ENCODE assay signal across 15 cellular contexts in the genomic region with DNA sequence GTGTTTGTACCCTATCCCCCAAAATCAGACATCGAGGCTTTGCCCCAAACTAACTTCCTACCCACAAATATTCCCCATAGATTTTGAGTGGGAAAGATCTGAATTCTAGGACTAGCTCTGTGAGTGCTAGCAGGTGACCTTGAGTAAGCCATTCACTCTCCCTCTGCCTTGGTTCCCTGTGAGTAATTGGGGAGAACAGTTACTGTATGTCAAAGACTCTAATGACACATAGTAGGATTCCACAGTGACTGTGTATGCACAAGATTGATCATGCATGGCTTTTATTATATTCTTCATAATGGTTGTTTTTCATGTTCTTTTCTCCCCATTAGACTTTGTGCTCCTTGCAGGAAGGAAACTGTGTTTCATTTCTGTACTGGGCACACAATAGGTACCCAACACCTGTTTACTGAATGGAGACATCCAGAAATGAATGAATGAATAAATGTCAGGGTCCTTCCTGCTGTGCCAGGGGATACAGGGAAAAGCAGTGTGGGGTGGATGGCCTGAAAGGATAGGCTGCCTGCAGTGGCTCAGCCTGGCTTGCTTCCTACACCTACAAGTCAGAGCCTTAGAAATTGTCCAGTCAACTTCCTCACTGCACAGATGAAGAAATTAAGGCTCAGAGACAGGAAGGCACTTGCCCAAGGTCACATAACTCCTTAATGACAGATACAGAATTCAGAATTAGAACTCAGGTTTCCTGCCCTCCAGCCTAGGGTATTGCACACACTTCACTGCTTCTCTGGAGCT. TPM values are rescaled to one million over a fixed set of nuclear protein-coding genes. Genes with fewer than 3 reads are reported as not detected.
A peak's percentile ranks its signal among the peaks of the same experiment; 100 is the strongest.
DNase-seq lines count a peak whose midpoint lies in the region; ATAC-seq, FAIRE-seq and TF ChIP-seq lines count a peak whose summit lies in the region.
"Had no signal": no experiment of that assay in that cellular context is flagged by ENCODE, and none has a peak within 500 bp of the region (broad histone marks: within the 10 kb centered on the region; RNA-seq: fewer than 3 reads in every experiment).

No MANE protein-coding gene starts in this region.

- no peak for TF ChIP-seq POLR2A in GM12878 (IDR thresholded peaks at IDR 0.05; ENCODE audit: low read depth, low read length)

- H3K36me3 ChIP-seq in GM12878 (ENCODE audit: control insufficient read depth in 2 of 2, insufficient read depth in 2 of 2, low read length in 1 of 2), result no peaks in the 10 kb centered on the region
- H3K36me3 ChIP-seq in naive thymus-derived CD4-positive, alpha-beta T cell (ENCODE audit: control insufficient read depth in 2 of 3, insufficient read depth in 3 of 3, low read length in 3 of 3), result peaks cover 0 to 4% (median 0%) of the 10 kb centered on the region in 3 experiments
- H3K36me3 ChIP-seq: colonic mucosa had no signal

- H3K79me2 ChIP-seq in GM12878 (ENCODE audit: control insufficient read depth, insufficient read depth, low read length), result peaks cover 12% of the 10 kb centered on the region

- no peak for TF ChIP-seq CTCF in CD4-positive, alpha-beta T cell (IDR thresholded peaks at IDR 0.05)
- no peak for TF ChIP-seq CTCF in GM12878 (IDR thresholded peaks at IDR 0.05 in 2 of 3, conservative IDR thresholded peaks at IDR 0.05 in 1 of 3; ENCODE audit: control insufficient read depth in 2 of 3, extremely low read depth in 1 of 3, insufficient read depth in 1 of 3, low read depth in 3 of 3, low read length in 3 of 3)

- peaks cover 31% of the 10 kb centered on the region for H3K4me1 Mint-ChIP-seq in CD4-positive, alpha-beta T cell (ENCODE audit: low read depth)
- peaks cover 7 to 34% (median 20%) of the 10 kb centered on the region in 7 donors for H3K4me1 Mint-ChIP-seq in naive thymus-derived CD4-positive, alpha-beta T cell

- in situ Hi-C loops in GM12878 (cut with MboI), result loop anchor here (5.0 kb wide), 1 partner anchor 68 kb away; no protein-coding TSS in a partner anchor

- intact Hi-C loops in CD4-positive, alpha-beta T cell (cut with DNase I, micrococcal nuclease), result loop anchor here (1.0 to 10.0 kb wide), 5 partner anchors 35 to 695 kb away; a partner anchor contains a TSS
- intact Hi-C loops in GM12878 (cut with micrococcal nuclease; ENCODE audit: unreplicated experiment), result loop anchor here (2.0 kb wide), 2 partner anchors 35 to 187 kb away; no protein-coding TSS in a partner anchor
- intact Hi-C loops in naive thymus-derived CD4-positive, alpha-beta T cell (cut with micrococcal nuclease), result loop anchor here in 1 of 2 donors (2.0 kb wide), 2 partner anchors 43 to 187 kb away; a partner anchor contains a TSS

- no peak overlapping the region for H3K27ac ChIP-seq in CD4-positive, alpha-beta T cell (ENCODE audit: low read depth, low read length)
- no peak overlapping the region for H3K27ac ChIP-seq in GM12878 (ENCODE audit: control insufficient read depth, insufficient read depth)
- H3K27ac ChIP-seq in naive thymus-derived CD4-positive, alpha-beta T cell (ENCODE audit: low read depth, low read length), result no peak overlapping the region
- H3K27ac ChIP-seq: colonic mucosa had no signal

- POLR2A ChIA-PET in CD4-positive, alpha-beta T cell (lab: Charles Lee), result interaction anchor here (1.3 to 2.1 kb wide), 3 partner anchors 22 to 45 kb away, joined by 4 to 9 read pairs (median 6); a partner anchor contains a TSS
- POLR2A ChIA-PET in GM12878 (lab: Charles Lee), result no interaction called here
- POLR2A ChIA-PET in naive thymus-derived CD4-positive, alpha-beta T cell (lab: Charles Lee), result interaction anchor here (1.6 kb wide), 1 partner anchor 12 kb away, joined by 8 read pairs; a partner anchor contains a TSS

- no TSS peak for BruUV-seq in GM12878 (replicated peaks; lab: Mats Ljungman, UMichigan)

- FAIRE-seq in G401.6 (lab: Jason Lieb, UNC), result peak; percentile 13
- FAIRE-seq in GM12878 (lab: Jason Lieb, UNC), result peak; percentile 31
- FAIRE-seq: GM12891, islet of Langerhans had no signal

- peaks cover 56% of the 10 kb centered on the region for H3K27me3 Mint-ChIP-seq in CD4-positive, alpha-beta T cell
- H3K27me3 Mint-ChIP-seq in naive thymus-derived CD4-positive, alpha-beta T cell, result peaks cover 40 to 53% (median 47%) of the 10 kb centered on the region in 5 donors

- RAD21 ChIA-PET in GM12878 (lab: Charles Lee; ENCODE audit: unreplicated experiment), result interaction anchor here (0.7 to 4.2 kb wide), 11 partner anchors 25 to 186 kb away, joined by 3 to 36 read pairs (median 5); no protein-coding TSS in a partner anchor

- H4K20me1 ChIP-seq in GM12878 (ENCODE audit: control insufficient read depth, insufficient read depth), result no peaks in the 10 kb centered on the region

- no peaks in the 10 kb centered on the region for H3K9me3 Mint-ChIP-seq in CD4-positive, alpha-beta T cell
- no peaks in the 10 kb centered on the region for H3K9me3 Mint-ChIP-seq in naive thymus-derived CD4-positive, alpha-beta T cell

- no peak for DNase-seq in CD4-positive, alpha-beta T cell
- DNase-seq in GM12878 (ENCODE audit: low read depth, low spot score) (no peak), NCI-H146 (lab: John Stamatoyannopoulos, UW) (no peak)
- no peak for DNase-seq in naive thymus-derived CD4-positive, alpha-beta T cell
- DNase-seq in activated CD8-positive, alpha-beta memory T cell treated with anti-CD3 and anti-CD28 coated beads for 24 hours, result no peak
- DNase-seq: activated effector memory CD4-positive, alpha-beta T cell treated with Interleukin-2 at 50 U/mL for 16 hours; colonic mucosa; trophoblast cell had no signal

- no peak overlapping the region for H3K9ac ChIP-seq in GM12878 (ENCODE audit: control insufficient read depth, insufficient read depth, low read length)

- H2AFZ ChIP-seq in GM12878 (ENCODE audit: control insufficient read depth, low read depth, low read length), result no peak overlapping the region

- no peaks in the 10 kb centered on the region for H3K9me3 ChIP-seq in CD4-positive, alpha-beta T cell (ENCODE audit: control insufficient read depth, low read length)
- no peaks in the 10 kb centered on the region for H3K9me3 ChIP-seq in GM12878 (replicated peaks; ENCODE audit: control insufficient read depth, insufficient read depth, low read length)
- H3K9me3 ChIP-seq in naive thymus-derived CD4-positive, alpha-beta T cell (ENCODE audit: control insufficient read depth in 2 of 3, low read length in 3 of 3), result no peaks in the 10 kb centered on the region
- H3K9me3 ChIP-seq: colonic mucosa had no signal

- no peak overlapping the region for H3K27ac Mint-ChIP-seq in CD4-positive, alpha-beta T cell
- H3K27ac Mint-ChIP-seq in naive thymus-derived CD4-positive, alpha-beta T cell, result no peak overlapping the region

- WGBS in GM12878 (ENCODE audit: insufficient coverage, insufficient replicate concordance, low lambda C conversion rate, missing lambda C conversion rate), result 0% methylated on average over 1 of the region's 1 CpG

- no peak overlapping the region for H3K4me2 ChIP-seq in GM12878 (ENCODE audit: control insufficient read depth, insufficient read depth)

- no peak overlapping the region for H3K4me3 ChIP-seq in GM12878
- no peak overlapping the region for H3K4me3 ChIP-seq in naive thymus-derived CD4-positive, alpha-beta T cell (ENCODE audit: low read length)
- H3K4me3 ChIP-seq: colonic mucosa had no signal

- H3K27me3 ChIP-seq in CD4-positive, alpha-beta T cell (ENCODE audit: control insufficient read depth, insufficient read depth, low read length), result peaks cover 55% of the 10 kb centered on the region
- H3K27me3 ChIP-seq in GM12878 (replicated peaks in 1 of 2; ENCODE audit: control insufficient read depth in 2 of 2, insufficient read depth in 2 of 2, low read length in 1 of 2), result peaks cover 4 to 15% of the 10 kb centered on the region in 2 experiments; a peak in 3 of 4 replicates
- peaks cover 0 to 20% of the 10 kb centered on the region in 2 donors for H3K27me3 ChIP-seq in naive thymus-derived CD4-positive, alpha-beta T cell (ENCODE audit: control insufficient read depth in 2 of 2, insufficient read depth in 2 of 2, low read length in 2 of 2)

- ATAC-seq in CD4-positive, alpha-beta T cell (ENCODE audit: poor library complexity), result no peak
- ATAC-seq in GM12878 (no peak), HG03095 (IDR thresholded peaks at IDR 0.05; ENCODE audit: unreplicated experiment) (no peak), HG03045 (IDR thresholded peaks at IDR 0.05; ENCODE audit: unreplicated experiment) (no peak)
- ATAC-seq in naive thymus-derived CD4-positive, alpha-beta T cell, result no peak

- peaks cover 22% of the 10 kb centered on the region for H3K4me1 ChIP-seq in GM12878 (ENCODE audit: control insufficient read depth, insufficient read depth, low read length)
- H3K4me1 ChIP-seq in naive thymus-derived CD4-positive, alpha-beta T cell (ENCODE audit: control insufficient read depth in 2 of 2, insufficient read depth in 2 of 2, low read length in 2 of 2), result peaks cover 8% of the 10 kb centered on the region in 2 donors
- H3K4me1 ChIP-seq: colonic mucosa had no signal

- H3K36me3 Mint-ChIP-seq in CD4-positive, alpha-beta T cell (ENCODE audit: low read depth), result peaks cover 10% of the 10 kb centered on the region
- peaks cover 0 to 3% (median 0%) of the 10 kb centered on the region in 5 donors for H3K36me3 Mint-ChIP-seq in naive thymus-derived CD4-positive, alpha-beta T cell

- SMC1A ChIA-PET in GM12878 (lab: Charles Lee; ENCODE audit: uncharacterized antibody, unreplicated experiment), result interaction anchor here (0.8 to 4.6 kb wide), 9 partner anchors 27 to 186 kb away, joined by 4 to 79 read pairs (median 6); a partner anchor contains a TSS

- no peak for TF ChIP-seq EP300 in GM12878 (IDR thresholded peaks at IDR 0.05; ENCODE audit: borderline replicate concordance in 1 of 2, control insufficient read depth in 1 of 2, low read depth in 2 of 2, low read length in 2 of 2)

- peak overlapping the region; percentile 72 for H3K4me3 Mint-ChIP-seq in CD4-positive, alpha-beta T cell
- peak overlapping the region; percentile 4 to 76 (median 60) for H3K4me3 Mint-ChIP-seq in naive thymus-derived CD4-positive, alpha-beta T cell

- CTCF ChIA-PET in CD4-positive, alpha-beta T cell (lab: Charles Lee), result interaction anchor here (1.1 to 4.2 kb wide), 6 partner anchors 13 to 43 kb away, joined by 3 to 25 read pairs (median 6); a partner anchor contains a TSS
- CTCF ChIA-PET in GM12878 (lab: Yijun Ruan, JAX), result interaction anchor here (1.1 to 6.3 kb wide), 18 partner anchors 14 to 190 kb away, joined by 3 to 163 read pairs (median 10); a partner anchor contains a TSS
- CTCF ChIA-PET in naive thymus-derived CD4-positive, alpha-beta T cell (lab: Charles Lee), result interaction anchor here (1.1 to 5.2 kb wide), 5 partner anchors 13 to 69 kb away, joined by 5 to 50 read pairs (median 9); a partner anchor contains a TSS

- TF ChIP-seq RAD21 in GM12878 (IDR thresholded peaks at IDR 0.05; ENCODE audit: insufficient read depth, low read depth, low read length), result no peak

RNA-seq across cellular contexts. Expression of a gene that starts 0.9 kb away (rescaled TPM):
- total RNA-seq in CD4-positive, alpha-beta T cell, result not detected
- 0.29 and 0.52 TPM in 2 replicates for total RNA-seq in GM12878 (2013; cell fraction: nucleolus; rRNA removed)
- total RNA-seq in GM12878 (2014; rRNA removed) (under 0.01 TPM in 1 of 2 replicates, not detected in the other), GM12878 (2014; rRNA removed; fragmentation: Illumina TruSeq; extraction: Trizol) (not detected in 2 replicates), GM12878 (2021) (not detected in 2 replicates)
- polyA plus RNA-seq in GM12878 (2011; ENCODE audit: low read depth), result not detected
- polyA plus RNA-seq in GM12878 (2011; rRNA removed) (0.13 and 0.19 TPM in 2 replicates), GM12878 (2014; fragmentation: Illumina TruSeq; extraction: Trizol) (0.04 TPM in 1 of 2 replicates, not detected in the other), GM12878 (2014; fragmentation: Nextera tagmentation; extraction: Ambion mirVana) (not detected), GM12878 (2014; rRNA removed) (0.01 and 0.08 TPM in 2 replicates), GM12878 (2016; fragmentation: Nextera tagmentation; extraction: Ambion mirVana) (under 1 TPM in 1 of 2 experiments, not detected in 1; 0.05 TPM)
- 0.18 and 0.22 TPM in 2 replicates for polyA plus RNA-seq in GM12878 (2011; cell fraction: cytosol; rRNA removed)
- 1.4 and 1.6 TPM in 2 replicates for polyA plus RNA-seq in GM12878 (2011; cell fraction: nucleus; rRNA removed)
- 0.46 and 0.68 TPM in 2 replicates for polyA plus RNA-seq in GM12878 (2012)
- 0.07 and 0.41 TPM in 2 replicates for polyA minus RNA-seq in GM12878 (2011; rRNA and poly(A)+ RNA removed)
- polyA minus RNA-seq in GM12878 (2011; cell fraction: cytosol; rRNA and poly(A)+ RNA removed), result not detected in 2 replicates
- 0.36 and 0.86 TPM in 2 replicates for polyA minus RNA-seq in GM12878 (2011; cell fraction: nucleus; rRNA and poly(A)+ RNA removed)
- not detected for total RNA-seq in naive thymus-derived CD4-positive, alpha-beta T cell
- polyA plus RNA-seq in naive thymus-derived CD4-positive, alpha-beta T cell, result under 1 TPM in 1 of 2 donors, not detected in 1; 0.22 TPM
- total RNA-seq: NCI-H460, smooth muscle cell had no signal
- polyA plus RNA-seq: smooth muscle cell had no signal

RNA-seq across cellular contexts. Expression of a gene that starts 4.0 kb away (rescaled TPM):
- 10 to 100 TPM; 43.0 to 43.1 TPM for total RNA-seq in CD4-positive, alpha-beta T cell
- 127 and 202 TPM in 2 replicates for total RNA-seq in GM12878 (2013; cell fraction: nucleolus; rRNA removed)
- 45.1 and 47.0 TPM in 2 replicates for total RNA-seq in GM12878 (2014; rRNA removed)
- 39.5 and 43.2 TPM in 2 replicates for total RNA-seq in GM12878 (2014; rRNA removed; fragmentation: Illumina TruSeq; extraction: Trizol)
- 53.6 and 57.0 TPM in 2 replicates for total RNA-seq in GM12878 (2021)
- 13.6 TPM for polyA plus RNA-seq in GM12878 (2011; ENCODE audit: low read depth)
- polyA plus RNA-seq in GM12878 (2011; rRNA removed), result 106 and 126 TPM in 2 replicates
- polyA plus RNA-seq in GM12878 (2011; cell fraction: cytosol; rRNA removed), result 111 and 125 TPM in 2 replicates
- 154 TPM in 2 replicates for polyA plus RNA-seq in GM12878 (2011; cell fraction: nucleus; rRNA removed)
- 36.7 and 71.2 TPM in 2 replicates for polyA plus RNA-seq in GM12878 (2012)
- 34.5 and 38.1 TPM in 2 replicates for polyA plus RNA-seq in GM12878 (2014; fragmentation: Illumina TruSeq; extraction: Trizol)
- 10 to 100 TPM; 10.4 to 26.0 TPM for polyA plus RNA-seq in GM12878 (2014; fragmentation: Nextera tagmentation; extraction: Ambion mirVana)
- polyA plus RNA-seq in GM12878 (2014; rRNA removed), result 52.4 and 60.3 TPM in 2 replicates
- polyA plus RNA-seq in GM12878 (2016; fragmentation: Nextera tagmentation; extraction: Ambion mirVana), result 10 to 100 TPM; 30.4 to 30.6 TPM
- polyA minus RNA-seq in GM12878 (2011; rRNA and poly(A)+ RNA removed), result 61.6 and 113 TPM in 2 replicates
- 36.5 and 58.5 TPM in 2 replicates for polyA minus RNA-seq in GM12878 (2011; cell fraction: cytosol; rRNA and poly(A)+ RNA removed)
- polyA minus RNA-seq in GM12878 (2011; cell fraction: nucleus; rRNA and poly(A)+ RNA removed), result 67.9 and 93.8 TPM in 2 replicates
- 10 to 100 TPM in 4 of 5 experiments, 1 to 10 TPM in 1; 8.3 to 53.4 (median 29.4) TPM for total RNA-seq in naive thymus-derived CD4-positive, alpha-beta T cell
- 1 to 10 TPM; 2.3 to 4.9 TPM for polyA plus RNA-seq in naive thymus-derived CD4-positive, alpha-beta T cell

RNA-seq across cellular contexts. Expression of a gene that starts 12.0 kb away (rescaled TPM):
- total RNA-seq in CD4-positive, alpha-beta T cell, result 1 to 10 TPM; 6.4 to 7.0 TPM
- total RNA-seq in GM12878 (2013; cell fraction: nucleolus; rRNA removed), result 34.4 and 37.1 TPM in 2 replicates
- total RNA-seq in GM12878 (2014; rRNA removed), result 34.1 and 35.1 TPM in 2 replicates
- total RNA-seq in GM12878 (2014; rRNA removed; fragmentation: Illumina TruSeq; extraction: Trizol), result 24.3 and 25.1 TPM in 2 replicates
- total RNA-seq in GM12878 (2021), result 33.5 and 35.8 TPM in 2 replicates
- polyA plus RNA-seq in GM12878 (2011; ENCODE audit: low read depth), result 23.1 TPM
- polyA plus RNA-seq in GM12878 (2011; rRNA removed), result 19.7 and 32.2 TPM in 2 replicates
- 48.8 and 53.9 TPM in 2 replicates for polyA plus RNA-seq in GM12878 (2011; cell fraction: cytosol; rRNA removed)
- polyA plus RNA-seq in GM12878 (2011; cell fraction: nucleus; rRNA removed), result 89.8 and 144 TPM in 2 replicates
- polyA plus RNA-seq in GM12878 (2012), result 38.5 and 38.9 TPM in 2 replicates
- 23.9 and 35.2 TPM in 2 replicates for polyA plus RNA-seq in GM12878 (2014; fragmentation: Illumina TruSeq; extraction: Trizol)
- polyA plus RNA-seq in GM12878 (2014; fragmentation: Nextera tagmentation; extraction: Ambion mirVana), result 10 to 100 TPM; 11.3 to 14.9 TPM
- polyA plus RNA-seq in GM12878 (2014; rRNA removed), result 45.2 and 45.4 TPM in 2 replicates
- 10 to 100 TPM; 39.5 to 40.8 TPM for polyA plus RNA-seq in GM12878 (2016; fragmentation: Nextera tagmentation; extraction: Ambion mirVana)
- 17.3 and 33.3 TPM in 2 replicates for polyA minus RNA-seq in GM12878 (2011; rRNA and poly(A)+ RNA removed)
- 5.2 and 7.0 TPM in 2 replicates for polyA minus RNA-seq in GM12878 (2011; cell fraction: cytosol; rRNA and poly(A)+ RNA removed)
- polyA minus RNA-seq in GM12878 (2011; cell fraction: nucleus; rRNA and poly(A)+ RNA removed), result 19.7 and 27.3 TPM in 2 replicates
- total RNA-seq in naive thymus-derived CD4-positive, alpha-beta T cell, result 10 to 100 TPM in 4 of 5 experiments, 1 to 10 TPM in 1; 10.0 to 32.1 (median 17.6) TPM
- polyA plus RNA-seq in naive thymus-derived CD4-positive, alpha-beta T cell, result 10 to 100 TPM; 24.5 to 41.7 TPM

RNA-seq across cellular contexts. Expression of a gene that starts 22.4 kb away (rescaled TPM):
- 100 to 1,000 TPM; 401 to 405 TPM for total RNA-seq in CD4-positive, alpha-beta T cell
- total RNA-seq in GM12878 (2013; cell fraction: nucleolus; rRNA removed), result 295 and 318 TPM in 2 replicates
- 1,125 and 1,245 TPM in 2 replicates for total RNA-seq in GM12878 (2014; rRNA removed)
- 1,212 and 1,260 TPM in 2 replicates for total RNA-seq in GM12878 (2014; rRNA removed; fragmentation: Illumina TruSeq; extraction: Trizol)
- total RNA-seq in GM12878 (2021), result 1,166 and 1,167 TPM in 2 replicates
- polyA plus RNA-seq in GM12878 (2011; ENCODE audit: low read depth), result 830 TPM
- polyA plus RNA-seq in GM12878 (2011; rRNA removed), result 1,290 and 1,505 TPM in 2 replicates
- polyA plus RNA-seq in GM12878 (2011; cell fraction: cytosol; rRNA removed), result 1,040 and 1,248 TPM in 2 replicates
- polyA plus RNA-seq in GM12878 (2011; cell fraction: nucleus; rRNA removed), result 565 and 804 TPM in 2 replicates
- 750 and 926 TPM in 2 replicates for polyA plus RNA-seq in GM12878 (2012)
- polyA plus RNA-seq in GM12878 (2014; fragmentation: Illumina TruSeq; extraction: Trizol), result 1,676 and 1,846 TPM in 2 replicates
- 1,000 to 10,000 TPM; 1,089 to 1,682 TPM for polyA plus RNA-seq in GM12878 (2014; fragmentation: Nextera tagmentation; extraction: Ambion mirVana)
- polyA plus RNA-seq in GM12878 (2014; rRNA removed), result 960 and 988 TPM in 2 replicates
- polyA plus RNA-seq in GM12878 (2016; fragmentation: Nextera tagmentation; extraction: Ambion mirVana), result 1,000 to 10,000 TPM; 1,078 to 1,109 TPM
- polyA minus RNA-seq in GM12878 (2011; rRNA and poly(A)+ RNA removed), result 1,120 and 1,147 TPM in 2 replicates
- polyA minus RNA-seq in GM12878 (2011; cell fraction: cytosol; rRNA and poly(A)+ RNA removed), result 408 and 462 TPM in 2 replicates
- 114 and 165 TPM in 2 replicates for polyA minus RNA-seq in GM12878 (2011; cell fraction: nucleus; rRNA and poly(A)+ RNA removed)
- 100 to 1,000 TPM; 345 to 750 (median 366) TPM for total RNA-seq in naive thymus-derived CD4-positive, alpha-beta T cell
- polyA plus RNA-seq in naive thymus-derived CD4-positive, alpha-beta T cell, result 100 to 1,000 TPM; 422 to 558 TPM

RNA-seq across cellular contexts. Expression of a gene that starts 43.8 kb away (rescaled TPM):
- total RNA-seq in CD4-positive, alpha-beta T cell, result 10 to 100 TPM; 12.0 to 12.7 TPM
- 30.9 and 34.4 TPM in 2 replicates for total RNA-seq in GM12878 (2013; cell fraction: nucleolus; rRNA removed)
- total RNA-seq in GM12878 (2014; rRNA removed), result 15.8 and 16.1 TPM in 2 replicates
- 9.4 and 11.0 TPM in 2 replicates for total RNA-seq in GM12878 (2014; rRNA removed; fragmentation: Illumina TruSeq; extraction: Trizol)
- 16.0 and 18.3 TPM in 2 replicates for total RNA-seq in GM12878 (2021)
- polyA plus RNA-seq in GM12878 (2011; ENCODE audit: low read depth), result 3.4 TPM
- polyA plus RNA-seq in GM12878 (2011; rRNA removed), result 5.4 and 8.1 TPM in 2 replicates
- polyA plus RNA-seq in GM12878 (2011; cell fraction: cytosol; rRNA removed), result 8.0 and 11.6 TPM in 2 replicates
- 39.2 and 40.7 TPM in 2 replicates for polyA plus RNA-seq in GM12878 (2011; cell fraction: nucleus; rRNA removed)
- 7.4 and 8.9 TPM in 2 replicates for polyA plus RNA-seq in GM12878 (2012)
- 4.8 and 7.5 TPM in 2 replicates for polyA plus RNA-seq in GM12878 (2014; fragmentation: Illumina TruSeq; extraction: Trizol)
- under 1 TPM; 0.71 to 0.75 TPM for polyA plus RNA-seq in GM12878 (2014; fragmentation: Nextera tagmentation; extraction: Ambion mirVana)
- 14.2 and 14.3 TPM in 2 replicates for polyA plus RNA-seq in GM12878 (2014; rRNA removed)
- polyA plus RNA-seq in GM12878 (2016; fragmentation: Nextera tagmentation; extraction: Ambion mirVana), result 10 to 100 TPM; 16.7 to 17.9 TPM
- polyA minus RNA-seq in GM12878 (2011; rRNA and poly(A)+ RNA removed), result 12.9 and 22.9 TPM in 2 replicates
- 5.5 and 5.7 TPM in 2 replicates for polyA minus RNA-seq in GM12878 (2011; cell fraction: cytosol; rRNA and poly(A)+ RNA removed)
- polyA minus RNA-seq in GM12878 (2011; cell fraction: nucleus; rRNA and poly(A)+ RNA removed), result 22.1 and 30.2 TPM in 2 replicates
- total RNA-seq in naive thymus-derived CD4-positive, alpha-beta T cell, result 10 to 100 TPM; 13.5 to 29.8 (median 20.9) TPM
- polyA plus RNA-seq in naive thymus-derived CD4-positive, alpha-beta T cell, result 10 to 100 TPM in 1 of 2 donors, 1 to 10 TPM in 1; 8.9 to 13.1 TPM
